28 cellular contexts compared by ENCODE assay signal in the genomic region with DNA sequence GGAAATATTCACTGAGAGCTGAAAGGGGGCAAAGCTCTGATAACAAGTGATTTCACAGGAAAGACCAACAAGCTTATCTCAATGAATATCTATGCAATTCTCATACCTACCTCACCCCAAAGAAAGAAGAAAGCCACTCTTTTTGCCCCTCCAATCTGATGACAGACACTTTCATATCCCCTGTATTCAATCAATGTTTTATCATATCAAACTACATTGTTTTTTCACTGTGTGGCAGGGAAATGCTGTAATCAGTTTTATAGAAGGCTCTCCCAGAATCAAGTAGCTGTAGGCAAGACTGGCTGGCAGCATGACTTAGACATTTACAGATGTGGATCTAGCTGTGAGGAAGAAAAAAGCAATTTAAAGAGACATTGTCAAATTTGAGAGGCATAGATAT.
A peak's percentile ranks its signal among the peaks of the same experiment; 100 is the strongest.
DNase-seq lines count a peak whose midpoint lies in the region; ATAC-seq, FAIRE-seq and TF ChIP-seq lines count a peak whose summit lies in the region.
"Had no signal": no experiment of that assay in that cellular context is flagged by ENCODE, and none has a peak within 500 bp of the region (broad histone marks: within the 10 kb centered on the region; RNA-seq: fewer than 3 reads in every experiment).

No MANE protein-coding gene starts in this region.

- H3K4ac ChIP-seq in mesendoderm (ENCODE audit: low read depth, low read length), result no peak overlapping the region

- no peak overlapping the region for H2BK15ac ChIP-seq in mesendoderm (replicated peaks; ENCODE audit: low read depth)

- intact Hi-C loops in left colon (cut with DNase I, micrococcal nuclease), result no loop called here

- H2AFZ ChIP-seq in GM23338 (peak overlapping the region; percentile 24; the same call in 1 of the 2 replicates), astrocyte (ENCODE audit: low read depth, low read length) (no peak overlapping the region)

- no peak overlapping the region for H2BK120ac ChIP-seq in mesendoderm (ENCODE audit: low read depth, low read length)

- H3K4me3 ChIP-seq in GM23338 (no peak overlapping the region), astrocyte (ENCODE audit: insufficient read depth, low read depth, low read length) (no peak overlapping the region), mesendoderm (ENCODE audit: low read length) (no peak overlapping the region), WERI-Rb-1 (ENCODE audit: low read depth, low read length) (no peak overlapping the region)
- H3K4me3 ChIP-seq: A549, SK-N-MC had no signal

- H3K18ac ChIP-seq in mesendoderm (ENCODE audit: low read length), result no peak overlapping the region

- H3K27ac ChIP-seq in GM23338 (ENCODE audit: low read depth), result no peak overlapping the region
- no peak overlapping the region for H3K27ac ChIP-seq in astrocyte (ENCODE audit: low read depth, low read length)
- no peak overlapping the region for H3K27ac ChIP-seq in mesendoderm (ENCODE audit: low read depth, low read length)
- H3K27ac ChIP-seq in WERI-Rb-1, result no peak overlapping the region
- H3K27ac ChIP-seq: A549, C4-2B, HL-60, SK-N-MC had no signal

- H3K9me2 ChIP-seq in GM23338 (ENCODE audit: insufficient read depth), result no peaks in the 10 kb centered on the region

- H4K20me1 ChIP-seq in GM23338 (replicated peaks; ENCODE audit: insufficient read depth) (no peaks in the 10 kb centered on the region), astrocyte (ENCODE audit: insufficient read depth, low read length) (no peaks in the 10 kb centered on the region)

- no peaks in the 10 kb centered on the region for H3K27me3 Mint-ChIP-seq in GM23338 (ENCODE audit: insufficient read depth, low read depth, poor library complexity)
- no peaks in the 10 kb centered on the region for H3K27me3 Mint-ChIP-seq in astrocyte (ENCODE audit: low read depth, unreplicated experiment)
- H3K27me3 Mint-ChIP-seq: B cell had no signal

- DNase-seq in GM23338 (ENCODE audit: low spot score) (no peak), NCI-H226 (peak; percentile 47), astrocyte (ENCODE audit: low read depth) (no peak), mesendoderm (peak; percentile 82), KG1 (lab: John Stamatoyannopoulos, UW) (no peak), left colon (no peak), WERI-Rb-1 (no peak)
- DNase-seq: Calu3; CD8-positive, alpha-beta memory T cell; DMS153; DND-41; H7; Karpas-422; MV-4-11; NCI-H1105; NCI-H1436 treated with DMSO at 0.1 percent for 48 hours; NCI-H2029; NCI-H446 treated with DMSO at 0.1 percent for 48 hours; NCI-H526 treated with DMSO at 0.1 percent for 48 hours; SIG-M5; T-cell had no signal

- no peaks in the 10 kb centered on the region for H3K36me3 Mint-ChIP-seq in GM23338 (ENCODE audit: low read depth)
- H3K36me3 Mint-ChIP-seq in astrocyte (ENCODE audit: low read depth, unreplicated experiment), result no peaks in the 10 kb centered on the region
- H3K36me3 Mint-ChIP-seq: CD8-positive, alpha-beta memory T cell; T-cell had no signal

- FAIRE-seq in astrocyte (lab: Jason Lieb, UNC), result peak; percentile 34
- FAIRE-seq: A549, GM12892 had no signal

- TF ChIP-seq CTCF in GM23338 (conservative IDR thresholded peaks at IDR 0.05; ENCODE audit: low read depth in 2 of 2) (no peak), astrocyte (IDR thresholded peaks at IDR 0.05; ENCODE audit: insufficient read depth, low read depth, low read length) (no peak), WERI-Rb-1 (IDR thresholded peaks at IDR 0.05; ENCODE audit: low read depth, low read length) (no peak)

- no peak overlapping the region for H2AK5ac ChIP-seq in mesendoderm (ENCODE audit: low read length)

- H3K9me3 Mint-ChIP-seq in GM23338, result no peaks in the 10 kb centered on the region
- no peaks in the 10 kb centered on the region for H3K9me3 Mint-ChIP-seq in astrocyte (ENCODE audit: unreplicated experiment)
- H3K9me3 Mint-ChIP-seq: CD8-positive, alpha-beta memory T cell; T-cell had no signal

- H3K9ac ChIP-seq in astrocyte (ENCODE audit: low read length) (no peak overlapping the region), mesendoderm (ENCODE audit: low read length) (no peak overlapping the region)

- peak overlapping the region; percentile 46 for H3K56ac ChIP-seq in mesendoderm (ENCODE audit: low read length)

- no peak overlapping the region for H4K8ac ChIP-seq in mesendoderm (ENCODE audit: low read depth, low read length)

- no peaks in the 10 kb centered on the region for H3K9me3 ChIP-seq in astrocyte (ENCODE audit: insufficient read depth, low read depth, low read length)
- H3K9me3 ChIP-seq in WERI-Rb-1 (ENCODE audit: severe bottlenecking), result no peaks in the 10 kb centered on the region
- H3K9me3 ChIP-seq: A549 had no signal

- H3K4me3 Mint-ChIP-seq in GM23338, result no peak overlapping the region
- H3K4me3 Mint-ChIP-seq in astrocyte (ENCODE audit: unreplicated experiment), result no peak overlapping the region
- H3K4me3 Mint-ChIP-seq: B cell; CD8-positive, alpha-beta memory T cell; T-cell had no signal

- H3K36me3 ChIP-seq in GM23338 (ENCODE audit: insufficient read depth), result no peaks in the 10 kb centered on the region
- no peaks in the 10 kb centered on the region for H3K36me3 ChIP-seq in astrocyte (ENCODE audit: insufficient read depth, low read length)
- H3K36me3 ChIP-seq in mesendoderm (ENCODE audit: control insufficient read depth, insufficient read depth, low read length), result no peaks in the 10 kb centered on the region
- no peaks in the 10 kb centered on the region for H3K36me3 ChIP-seq in WERI-Rb-1

- H3F3A ChIP-seq in GM23338 (replicated peaks; ENCODE audit: low read depth), result no peaks in the 10 kb centered on the region

- no peak overlapping the region for H4K5ac ChIP-seq in mesendoderm (ENCODE audit: low read length)

- no peaks in the 10 kb centered on the region for H3K79me2 ChIP-seq in GM23338 (replicated peaks; ENCODE audit: insufficient read depth)
- H3K79me2 ChIP-seq in astrocyte (ENCODE audit: insufficient read depth, low read length), result no peaks in the 10 kb centered on the region
- no peaks in the 10 kb centered on the region for H3K79me2 ChIP-seq in mesendoderm (ENCODE audit: control insufficient read depth, insufficient read depth, low read length)

- H3K27ac Mint-ChIP-seq in GM23338 (no peak overlapping the region), astrocyte (ENCODE audit: unreplicated experiment) (no peak overlapping the region)
- H3K27ac Mint-ChIP-seq: B cell, T-cell had no signal

- no peaks in the 10 kb centered on the region for H3K79me1 ChIP-seq in mesendoderm (ENCODE audit: low read length)

- H3K27me3 ChIP-seq in GM23338 (ENCODE audit: insufficient read depth) (no peaks in the 10 kb centered on the region), astrocyte (ENCODE audit: insufficient read depth, low read length) (no peaks in the 10 kb centered on the region), mesendoderm (ENCODE audit: insufficient read depth, low read length, poor library complexity) (no peaks in the 10 kb centered on the region), WERI-Rb-1 (ENCODE audit: insufficient read depth, low read depth, severe bottlenecking) (no peaks in the 10 kb centered on the region)

- H3K23ac ChIP-seq in mesendoderm (ENCODE audit: low read length), result no peak overlapping the region

- no peak overlapping the region for H3K4me2 ChIP-seq in GM23338
- no peak overlapping the region for H3K4me2 ChIP-seq in astrocyte (ENCODE audit: low read length)
- no peak overlapping the region for H3K4me2 ChIP-seq in mesendoderm (ENCODE audit: low read length)
- H3K4me2 ChIP-seq: A549 had no signal

- ATAC-seq in GM23338 (no peak), left colon (no peak)
- ATAC-seq: A549, Panc1, T-cell had no signal

- H3K4me1 Mint-ChIP-seq in GM23338 (peaks cover 3% of the 10 kb centered on the region; the same call in 1 of the 3 replicates), astrocyte (ENCODE audit: low read depth, unreplicated experiment) (peaks cover 18% of the 10 kb centered on the region)
- H3K4me1 Mint-ChIP-seq: B cell; CD8-positive, alpha-beta memory T cell; T-cell had no signal

- no peaks in the 10 kb centered on the region for H3K4me1 ChIP-seq in GM23338 (ENCODE audit: insufficient read depth)
- H3K4me1 ChIP-seq in astrocyte (ENCODE audit: insufficient read depth, low read length), result peaks cover 10% of the 10 kb centered on the region
- peaks cover 2% of the 10 kb centered on the region for H3K4me1 ChIP-seq in mesendoderm (ENCODE audit: control insufficient read depth, low read depth, low read length)
- H3K4me1 ChIP-seq: A549 had no signal

- H2BK5ac ChIP-seq in mesendoderm (ENCODE audit: low read length), result peak overlapping the region; percentile 21

TF ChIP-seq in GM23338, 12 proteins besides CTCF, POLR2A, EP300 and RAD21 (continues in another document):
- TF ChIP-seq EZH2phosphoT487 (IDR thresholded peaks at IDR 0.05; ENCODE audit: unreplicated experiment), result no peak
- TF ChIP-seq ZNF114 (CRISPR knock-in tag; IDR thresholded peaks at IDR 0.05), result no peak

Comparison
In these comparisons a context has a peak if more than half of its experiments do, and no peak if none do; other contexts are left out.
1. DNase-seq: peak in NCI-H226 (single experiment) and mesendoderm (single experiment); none in GM23338 (single experiment), astrocyte (single experiment), KG1 (single experiment), left colon (0 of 2) and WERI-Rb-1 (single experiment).